Comparison of ENCODE assay signal across 1 cellular context in the genomic region with DNA sequence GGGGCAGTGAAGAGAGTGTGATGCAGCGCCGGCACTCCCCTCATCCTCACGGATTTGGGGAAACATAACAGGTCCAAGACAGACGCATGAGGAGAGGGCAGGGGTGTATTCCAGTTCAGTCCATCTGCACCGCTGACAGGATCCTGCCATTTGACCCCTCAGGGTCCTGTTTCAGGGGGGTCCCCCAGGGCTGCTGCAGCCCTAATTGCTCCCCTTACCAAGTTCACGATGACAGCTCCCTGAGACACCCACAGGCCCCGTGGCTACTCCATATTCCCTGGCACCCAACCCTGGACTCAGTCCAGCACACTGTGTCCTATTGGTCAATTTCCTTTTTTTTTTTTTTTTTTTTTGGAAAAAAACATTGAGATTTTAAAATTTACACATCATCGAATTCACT.
TF ChIP-seq lines count a peak whose summit lies in the region.

No MANE protein-coding gene starts in this region.

TF ChIP-seq in SK-N-SH, 30 proteins besides CTCF, POLR2A, EP300 and RAD21:
- TF ChIP-seq FOXJ3 (CRISPR knock-in tag; IDR thresholded peaks at IDR 0.05) (no peak), TCF12 (IDR thresholded peaks at IDR 0.05) (no peak), TAF1 (IDR thresholded peaks at IDR 0.05; ENCODE audit: borderline replicate concordance, low read depth, low read length) (no peak), NRF1 (IDR thresholded peaks at IDR 0.05; ENCODE audit: low read depth, low read length) (no peak), EZH2phosphoT487 (IDR thresholded peaks at IDR 0.05; ENCODE audit: borderline replicate concordance, low read depth) (no peak), CHD2 (IDR thresholded peaks at IDR 0.05; ENCODE audit: low read length, partially characterized antibody) (no peak), FOSL2 (IDR thresholded peaks at IDR 0.05; ENCODE audit: borderline replicate concordance, low read depth) (no peak), FOXM1 (IDR thresholded peaks at IDR 0.05; ENCODE audit: low read depth) (no peak)
- TF ChIP-seq, protein P1, sequence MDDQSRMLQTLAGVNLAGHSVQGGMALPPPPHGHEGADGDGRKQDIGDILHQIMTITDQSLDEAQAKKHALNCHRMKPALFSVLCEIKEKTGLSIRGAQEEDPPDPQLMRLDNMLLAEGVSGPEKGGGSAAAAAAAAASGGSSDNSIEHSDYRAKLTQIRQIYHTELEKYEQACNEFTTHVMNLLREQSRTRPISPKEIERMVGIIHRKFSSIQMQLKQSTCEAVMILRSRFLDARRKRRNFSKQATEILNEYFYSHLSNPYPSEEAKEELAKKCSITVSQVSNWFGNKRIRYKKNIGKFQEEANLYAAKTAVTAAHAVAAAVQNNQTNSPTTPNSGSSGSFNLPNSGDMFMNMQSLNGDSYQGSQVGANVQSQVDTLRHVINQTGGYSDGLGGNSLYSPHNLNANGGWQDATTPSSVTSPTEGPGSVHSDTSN (IDR thresholded peaks at IDR 0.05): no peak
- TF ChIP-seq, protein P2, sequence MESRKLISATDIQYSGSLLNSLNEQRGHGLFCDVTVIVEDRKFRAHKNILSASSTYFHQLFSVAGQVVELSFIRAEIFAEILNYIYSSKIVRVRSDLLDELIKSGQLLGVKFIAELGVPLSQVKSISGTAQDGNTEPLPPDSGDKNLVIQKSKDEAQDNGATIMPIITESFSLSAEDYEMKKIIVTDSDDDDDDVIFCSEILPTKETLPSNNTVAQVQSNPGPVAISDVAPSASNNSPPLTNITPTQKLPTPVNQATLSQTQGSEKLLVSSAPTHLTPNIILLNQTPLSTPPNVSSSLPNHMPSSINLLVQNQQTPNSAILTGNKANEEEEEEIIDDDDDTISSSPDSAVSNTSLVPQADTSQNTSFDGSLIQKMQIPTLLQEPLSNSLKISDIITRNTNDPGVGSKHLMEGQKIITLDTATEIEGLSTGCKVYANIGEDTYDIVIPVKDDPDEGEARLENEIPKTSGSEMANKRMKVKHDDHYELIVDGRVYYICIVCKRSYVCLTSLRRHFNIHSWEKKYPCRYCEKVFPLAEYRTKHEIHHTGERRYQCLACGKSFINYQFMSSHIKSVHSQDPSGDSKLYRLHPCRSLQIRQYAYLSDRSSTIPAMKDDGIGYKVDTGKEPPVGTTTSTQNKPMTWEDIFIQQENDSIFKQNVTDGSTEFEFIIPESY (IDR thresholded peaks at IDR 0.05; ENCODE audit: borderline replicate concordance, low read depth): no peak
- TF ChIP-seq, protein P3, sequence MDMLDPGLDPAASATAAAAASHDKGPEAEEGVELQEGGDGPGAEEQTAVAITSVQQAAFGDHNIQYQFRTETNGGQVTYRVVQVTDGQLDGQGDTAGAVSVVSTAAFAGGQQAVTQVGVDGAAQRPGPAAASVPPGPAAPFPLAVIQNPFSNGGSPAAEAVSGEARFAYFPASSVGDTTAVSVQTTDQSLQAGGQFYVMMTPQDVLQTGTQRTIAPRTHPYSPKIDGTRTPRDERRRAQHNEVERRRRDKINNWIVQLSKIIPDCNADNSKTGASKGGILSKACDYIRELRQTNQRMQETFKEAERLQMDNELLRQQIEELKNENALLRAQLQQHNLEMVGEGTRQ (IDR thresholded peaks at IDR 0.05; ENCODE audit: borderline replicate concordance, low read depth, low read length): no peak
- TF ChIP-seq, protein P4, sequence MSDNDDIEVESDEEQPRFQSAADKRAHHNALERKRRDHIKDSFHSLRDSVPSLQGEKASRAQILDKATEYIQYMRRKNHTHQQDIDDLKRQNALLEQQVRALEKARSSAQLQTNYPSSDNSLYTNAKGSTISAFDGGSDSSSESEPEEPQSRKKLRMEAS (IDR thresholded peaks at IDR 0.05; ENCODE audit: low read depth): no peak
- TF ChIP-seq, protein P5, sequence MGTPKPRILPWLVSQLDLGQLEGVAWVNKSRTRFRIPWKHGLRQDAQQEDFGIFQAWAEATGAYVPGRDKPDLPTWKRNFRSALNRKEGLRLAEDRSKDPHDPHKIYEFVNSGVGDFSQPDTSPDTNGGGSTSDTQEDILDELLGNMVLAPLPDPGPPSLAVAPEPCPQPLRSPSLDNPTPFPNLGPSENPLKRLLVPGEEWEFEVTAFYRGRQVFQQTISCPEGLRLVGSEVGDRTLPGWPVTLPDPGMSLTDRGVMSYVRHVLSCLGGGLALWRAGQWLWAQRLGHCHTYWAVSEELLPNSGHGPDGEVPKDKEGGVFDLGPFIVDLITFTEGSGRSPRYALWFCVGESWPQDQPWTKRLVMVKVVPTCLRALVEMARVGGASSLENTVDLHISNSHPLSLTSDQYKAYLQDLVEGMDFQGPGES (IDR thresholded peaks at IDR 0.05; ENCODE audit: low read depth, low read length): no peak
